Comparison of ENCODE assay signal across 1 cellular context in genomic region chr19:35136977-35137702, GRCh38.
A peak's percentile ranks its signal among the peaks of the same experiment; 100 is the strongest.
TF ChIP-seq lines count a peak whose summit lies in the region.

No MANE protein-coding gene starts in this region.

TF ChIP-seq in HepG2, 621 proteins besides CTCF, POLR2A, EP300 and RAD21 (continued from another document and continues in another):
- TF ChIP-seq HNRNPL (IDR thresholded peaks at IDR 0.05; ENCODE audit: low read depth, low read length) (no peak), CHD4 (IDR thresholded peaks at IDR 0.05; ENCODE audit: borderline replicate concordance, low read length) (no peak; the same call in 1 of the 2 replicates), ZNF556 (CRISPR knock-in tag; IDR thresholded peaks at IDR 0.05; ENCODE audit: borderline replicate concordance) (0 out of 2 replicates have a peak, but pooled peaks have one; percentile 42), ZNF296 (CRISPR knock-in tag; conservative IDR thresholded peaks at IDR 0.05) (no peak), SMAD9 (CRISPR knock-in tag; IDR thresholded peaks at IDR 0.05) (no peak), ZNF484 (CRISPR knock-in tag; IDR thresholded peaks at IDR 0.05; ENCODE audit: borderline replicate concordance, low read depth) (no peak), NFYC (CRISPR knock-in tag; IDR thresholded peaks at IDR 0.05) (no peak), ZKSCAN1 (IDR thresholded peaks at IDR 0.05; ENCODE audit: low read length) (no peak), BORCS8-MEF2B (CRISPR knock-in tag; IDR thresholded peaks at IDR 0.05) (no peak), ZUFSP (CRISPR knock-in tag; IDR thresholded peaks at IDR 0.05; ENCODE audit: borderline replicate concordance) (no peak), ZNF205 (CRISPR knock-in tag; IDR thresholded peaks at IDR 0.05) (peak; percentile 57; the same call in 1 of the 2 replicates), ZNF264 (CRISPR knock-in tag; IDR thresholded peaks at IDR 0.05) (0 out of 2 replicates have a peak, but pooled peaks have one; percentile 38), KLF6 (CRISPR knock-in tag; IDR thresholded peaks at IDR 0.05) (no peak), SMYD3 (CRISPR knock-in tag; IDR thresholded peaks at IDR 0.05) (no peak), MNT (IDR thresholded peaks at IDR 0.05) (peak; percentile 52), ZFP90 (CRISPR knock-in tag; IDR thresholded peaks at IDR 0.05; ENCODE audit: borderline replicate concordance) (peak; percentile 99), HNF1A (IDR thresholded peaks at IDR 0.05; ENCODE audit: low read depth) (0 out of 2 replicates have a peak, but pooled peaks have one; percentile 60), HNF1A (CRISPR knock-in tag; IDR thresholded peaks at IDR 0.05; ENCODE audit: borderline replicate concordance) (peak; percentile 64; the same call in 1 of the 2 replicates), ZNF282 (IDR thresholded peaks at IDR 0.05; ENCODE audit: partially characterized antibody) (no peak), FOXA1 (IDR thresholded peaks at IDR 0.05) (no peak; the same call in 1 of the 2 replicates), FOXA1 (CRISPR knock-in tag; IDR thresholded peaks at IDR 0.05) (peak; percentile 76; the same call in 1 of the 2 replicates), SETDB1 (CRISPR knock-in tag; IDR thresholded peaks at IDR 0.05; ENCODE audit: borderline replicate concordance) (no peak), NAIF1 (CRISPR knock-in tag; IDR thresholded peaks at IDR 0.05; ENCODE audit: borderline replicate concordance) (no peak), ZNF792 (CRISPR knock-in tag; IDR thresholded peaks at IDR 0.05) (no peak), SRF (IDR thresholded peaks at IDR 0.05; ENCODE audit: low read depth, low read length) (no peak), ZNF781 (CRISPR knock-in tag; IDR thresholded peaks at IDR 0.05; ENCODE audit: borderline replicate concordance, not compliant biosample characterization) (no peak), LBX2 (CRISPR knock-in tag; IDR thresholded peaks at IDR 0.05; ENCODE audit: borderline replicate concordance) (no peak), HIC2 (CRISPR knock-in tag; IDR thresholded peaks at IDR 0.05; ENCODE audit: low read depth) (peak; percentile 60; the same call in 1 of the 2 replicates), EZH2 (conservative IDR thresholded peaks at IDR 0.05; ENCODE audit: low read depth, low read length) (no peak), SPEN (CRISPR knock-in tag; IDR thresholded peaks at IDR 0.05; ENCODE audit: low read depth) (peak; percentile 17; the same call in 1 of the 2 replicates), MIER3 (CRISPR knock-in tag; IDR thresholded peaks at IDR 0.05; ENCODE audit: borderline replicate concordance) (no peak; the same call in 1 of the 2 replicates), HOXA3 (CRISPR knock-in tag; IDR thresholded peaks at IDR 0.05) (peak; percentile 39; the same call in 1 of the 2 replicates), E2F2 (CRISPR knock-in tag; IDR thresholded peaks at IDR 0.05; ENCODE audit: borderline replicate concordance) (no peak), ZBTB7B (CRISPR knock-in tag; IDR thresholded peaks at IDR 0.05) (no peak), FOXA3 (CRISPR knock-in tag; IDR thresholded peaks at IDR 0.05) (peak; percentile 66), NFRKB (IDR thresholded peaks at IDR 0.05) (no peak), IRX3 (CRISPR knock-in tag; IDR thresholded peaks at IDR 0.05; ENCODE audit: borderline replicate concordance, low read depth) (no peak), NCOR1 (IDR thresholded peaks at IDR 0.05; ENCODE audit: borderline replicate concordance, low read length) (peak; percentile 93), RERE (CRISPR knock-in tag; IDR thresholded peaks at IDR 0.05; ENCODE audit: low read depth) (no peak), ZNF597 (CRISPR knock-in tag; IDR thresholded peaks at IDR 0.05) (no peak), ELF3 (CRISPR knock-in tag; IDR thresholded peaks at IDR 0.05) (0 out of 2 replicates have a peak, but pooled peaks have one; percentile 14), SSRP1 (CRISPR knock-in tag; IDR thresholded peaks at IDR 0.05) (peak; percentile 56; the same call in 1 of the 2 replicates), PREB (CRISPR knock-in tag; IDR thresholded peaks at IDR 0.05) (no peak), REL (CRISPR knock-in tag; conservative IDR thresholded peaks at IDR 0.05) (no peak), THYN1 (CRISPR knock-in tag; IDR thresholded peaks at IDR 0.05; ENCODE audit: borderline replicate concordance, low read depth) (no peak), THAP11 (CRISPR knock-in tag; IDR thresholded peaks at IDR 0.05) (peak; percentile 25; the same call in 1 of the 2 replicates), ELF4 (CRISPR knock-in tag; IDR thresholded peaks at IDR 0.05; ENCODE audit: borderline replicate concordance) (no peak), ZNF224 (CRISPR knock-in tag; IDR thresholded peaks at IDR 0.05) (no peak)
